In the genomic region with DNA sequence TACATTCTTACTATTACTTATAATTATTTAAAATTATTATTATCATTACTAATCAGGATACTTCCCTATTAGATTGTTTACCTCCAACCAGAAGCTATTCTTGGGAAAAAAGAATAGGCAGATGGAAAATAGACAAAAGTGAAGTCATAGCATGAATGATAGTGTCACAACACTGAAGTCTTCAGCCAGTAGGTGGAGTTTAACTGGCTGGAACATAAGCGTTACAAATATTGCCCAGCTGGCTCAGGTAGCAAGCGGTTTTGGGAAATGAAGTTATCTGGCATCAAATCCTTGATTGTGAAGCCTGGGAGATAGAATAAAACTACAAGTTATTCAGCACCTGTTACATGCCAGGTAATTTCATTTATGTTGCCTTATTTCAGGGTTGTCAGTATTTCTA, we compare ENCODE assay signal across 12 cellular contexts.
DNase-seq lines count a peak whose midpoint lies in the region; ATAC-seq, FAIRE-seq and TF ChIP-seq lines count a peak whose summit lies in the region.
"Had no signal": no experiment of that assay in that cellular context is flagged by ENCODE, and none has a peak within 500 bp of the region (broad histone marks: within the 10 kb centered on the region; RNA-seq: fewer than 3 reads in every experiment).

No MANE protein-coding gene starts in this region.

- H3K36me3 Mint-ChIP-seq in activated naive CD4-positive, alpha-beta T cell treated with anti-CD3 and anti-CD28 coated beads for 36 hours (ENCODE audit: low read depth), result no peaks in the 10 kb centered on the region
- no peaks in the 10 kb centered on the region for H3K36me3 Mint-ChIP-seq in T-helper 17 cell (ENCODE audit: low read depth)
- H3K36me3 Mint-ChIP-seq: natural killer cell had no signal

- no peaks in the 10 kb centered on the region for H3K36me3 ChIP-seq in Karpas-422 (ENCODE audit: insufficient read depth, low read length)
- no peaks in the 10 kb centered on the region for H3K36me3 ChIP-seq in bronchial epithelial cell (ENCODE audit: control insufficient read depth, insufficient read depth, low read length)
- H3K36me3 ChIP-seq in mesendoderm (ENCODE audit: control insufficient read depth, insufficient read depth, low read length), result no peaks in the 10 kb centered on the region

- DNase-seq in Karpas-422 (peak; percentile 48), bronchial epithelial cell (ENCODE audit: low read depth) (peak; percentile 16), mesendoderm (peak; percentile 27), GF-D8 (lab: John Stamatoyannopoulos, UW) (no peak), T-helper 17 cell (no peak)
- no peak for DNase-seq in activated naive CD4-positive, alpha-beta T cell treated with anti-CD3 and anti-CD28 coated beads for 36 hours
- DNase-seq: activated naive CD8-positive, alpha-beta T cell treated with anti-CD3 and anti-CD28 coated beads, Interleukin-2, amount 50 U/mL, for 24 hours; cortex of kidney; natural killer cell; NCI-H2029 treated with DMSO at 0.1 percent for 48 hours had no signal

- no peak overlapping the region for H2BK120ac ChIP-seq in mesendoderm (ENCODE audit: low read depth, low read length)

- no peaks in the 10 kb centered on the region for H3K4me1 ChIP-seq in Karpas-422 (ENCODE audit: low read length)
- H3K4me1 ChIP-seq in mesendoderm (ENCODE audit: control insufficient read depth, low read depth, low read length), result no peaks in the 10 kb centered on the region

- H3K4me1 Mint-ChIP-seq in activated naive CD4-positive, alpha-beta T cell treated with anti-CD3 and anti-CD28 coated beads for 36 hours (ENCODE audit: low read depth), result no peaks in the 10 kb centered on the region
- no peaks in the 10 kb centered on the region for H3K4me1 Mint-ChIP-seq in T-helper 17 cell
- H3K4me1 Mint-ChIP-seq: activated naive CD8-positive, alpha-beta T cell treated with anti-CD3 and anti-CD28 coated beads, Interleukin-2, amount 50 U/mL, for 24 hours; natural killer cell had no signal

- no peaks in the 10 kb centered on the region for H3K9me2 ChIP-seq in Karpas-422 (replicated peaks; ENCODE audit: insufficient read depth, low read length)

- H2AK5ac ChIP-seq in mesendoderm (ENCODE audit: low read length), result no peak overlapping the region

- H3K23ac ChIP-seq in mesendoderm (ENCODE audit: low read length), result no peak overlapping the region

- FAIRE-seq in bronchial epithelial cell (lab: Jason Lieb, UNC), result no peak

- intact Hi-C loops in activated naive CD4-positive, alpha-beta T cell treated with anti-CD3 and anti-CD28 coated beads for 36 hours (cut with micrococcal nuclease), result no loop called here

- no peak overlapping the region for H3K4me3 ChIP-seq in Karpas-422 (ENCODE audit: low read length)
- H3K4me3 ChIP-seq in bronchial epithelial cell (ENCODE audit: low read depth, low read length), result no peak overlapping the region
- no peak overlapping the region for H3K4me3 ChIP-seq in mesendoderm (ENCODE audit: low read length)

- WGBS in mesendoderm (ENCODE audit: extremely low coverage, insufficient coverage, low lambda C conversion rate), result no CpG with 5 or more reads among the region's 2 CpGs

- no peaks in the 10 kb centered on the region for H3K79me1 ChIP-seq in mesendoderm (ENCODE audit: low read length)

- H3K56ac ChIP-seq in mesendoderm (ENCODE audit: low read length), result no peak overlapping the region

- no peak overlapping the region for H3K4me3 Mint-ChIP-seq in activated naive CD4-positive, alpha-beta T cell treated with anti-CD3 and anti-CD28 coated beads for 36 hours
- H3K4me3 Mint-ChIP-seq in T-helper 17 cell, result no peak overlapping the region
- H3K4me3 Mint-ChIP-seq: activated naive CD8-positive, alpha-beta T cell treated with anti-CD3 and anti-CD28 coated beads, Interleukin-2, amount 50 U/mL, for 24 hours; natural killer cell had no signal

- H2BK5ac ChIP-seq in mesendoderm (ENCODE audit: low read length), result no peak overlapping the region

- no peak overlapping the region for H3K27ac Mint-ChIP-seq in activated naive CD4-positive, alpha-beta T cell treated with anti-CD3 and anti-CD28 coated beads for 36 hours
- H3K27ac Mint-ChIP-seq in T-helper 17 cell, result no peak overlapping the region
- H3K27ac Mint-ChIP-seq: activated naive CD8-positive, alpha-beta T cell treated with anti-CD3 and anti-CD28 coated beads, Interleukin-2, amount 50 U/mL, for 24 hours; natural killer cell had no signal

- no peak overlapping the region for H2BK15ac ChIP-seq in mesendoderm (replicated peaks; ENCODE audit: low read depth)

- peak; percentile 16 for TF ChIP-seq CTCF in bronchial epithelial cell (IDR thresholded peaks at IDR 0.05; ENCODE audit: insufficient read depth, low read length, severe bottlenecking)

- peaks cover 6% of the 10 kb centered on the region for H3K9me3 Mint-ChIP-seq in activated naive CD4-positive, alpha-beta T cell treated with anti-CD3 and anti-CD28 coated beads for 36 hours

- peak; percentile 61 for ATAC-seq in GM18867 (IDR thresholded peaks at IDR 0.05; ENCODE audit: unreplicated experiment)
- ATAC-seq in T-helper 17 cell, result no peak
- no peak for ATAC-seq in GM19452 (IDR thresholded peaks at IDR 0.05; ENCODE audit: unreplicated experiment)
- ATAC-seq: activated naive CD8-positive, alpha-beta T cell treated with anti-CD3 and anti-CD28 coated beads, Interleukin-2, amount 50 U/mL, for 24 hours; natural killer cell had no signal

- CTCF ChIA-PET in activated naive CD4-positive, alpha-beta T cell treated with anti-CD3 and anti-CD28 coated beads for 36 hours (lab: Charles Lee), result interaction anchor here (0.7 kb wide), 1 partner anchor 80 kb away, joined by 4 read pairs; no protein-coding TSS in a partner anchor

- H4K5ac ChIP-seq in mesendoderm (ENCODE audit: low read length), result no peak overlapping the region

- H3K27me3 ChIP-seq in Karpas-422 (ENCODE audit: low read length), result no peaks in the 10 kb centered on the region
- H3K27me3 ChIP-seq in bronchial epithelial cell (ENCODE audit: control insufficient read depth, insufficient read depth, low read length), result no peaks in the 10 kb centered on the region
- H3K27me3 ChIP-seq in mesendoderm (ENCODE audit: insufficient read depth, low read length, poor library complexity), result no peaks in the 10 kb centered on the region

- H3K9me3 ChIP-seq in Karpas-422 (ENCODE audit: low read length) (0 out of 2 replicates have a peak, but pooled peaks cover 5% of the 10 kb centered on the region), T-helper 17 cell (ENCODE audit: control insufficient read depth, low read length, poor library complexity, severe bottlenecking) (no peaks in the 10 kb centered on the region)

- H3K9ac ChIP-seq in Karpas-422 (ENCODE audit: low read length) (no peak overlapping the region), mesendoderm (ENCODE audit: low read length) (no peak overlapping the region)

- no peak overlapping the region for H3K4me2 ChIP-seq in Karpas-422 (ENCODE audit: low read depth, low read length, poor library complexity, severe bottlenecking)
- H3K4me2 ChIP-seq in mesendoderm (ENCODE audit: low read length), result no peak overlapping the region

- no peak overlapping the region for H2AFZ ChIP-seq in Karpas-422 (ENCODE audit: low read length)

- H3K27ac ChIP-seq in Karpas-422 (ENCODE audit: low read length) (no peak overlapping the region), mesendoderm (ENCODE audit: low read depth, low read length) (no peak overlapping the region)

- H3K18ac ChIP-seq in mesendoderm (ENCODE audit: low read length), result no peak overlapping the region

- no peak overlapping the region for H3K4ac ChIP-seq in mesendoderm (ENCODE audit: low read depth, low read length)

- H3K27me3 Mint-ChIP-seq in activated naive CD4-positive, alpha-beta T cell treated with anti-CD3 and anti-CD28 coated beads for 36 hours (ENCODE audit: low read depth), result no peaks in the 10 kb centered on the region
- no peaks in the 10 kb centered on the region for H3K27me3 Mint-ChIP-seq in T-helper 17 cell
- H3K27me3 Mint-ChIP-seq: activated naive CD8-positive, alpha-beta T cell treated with anti-CD3 and anti-CD28 coated beads, Interleukin-2, amount 50 U/mL, for 24 hours had no signal

- no peak overlapping the region for H4K8ac ChIP-seq in mesendoderm (ENCODE audit: low read depth, low read length)

- H4K20me1 ChIP-seq in Karpas-422 (ENCODE audit: insufficient read depth, low read depth, low read length), result no peaks in the 10 kb centered on the region

- H3K79me2 ChIP-seq in Karpas-422 (ENCODE audit: low read length) (no peaks in the 10 kb centered on the region), mesendoderm (ENCODE audit: control insufficient read depth, insufficient read depth, low read length) (no peaks in the 10 kb centered on the region)

Comparison
In these comparisons a context has a peak if more than half of its experiments do, and no peak if none do; other contexts are left out.
1. DNase-seq: peak in Karpas-422 (single experiment), bronchial epithelial cell (single experiment) and mesendoderm (single experiment); none in GF-D8 (single experiment), activated naive CD4-positive, alpha-beta T cell treated with anti-CD3 and anti-CD28 coated beads for 36 hours (single experiment) and T-helper 17 cell (0 of 3).